22 cellular contexts compared by ENCODE assay signal in the genomic region with DNA sequence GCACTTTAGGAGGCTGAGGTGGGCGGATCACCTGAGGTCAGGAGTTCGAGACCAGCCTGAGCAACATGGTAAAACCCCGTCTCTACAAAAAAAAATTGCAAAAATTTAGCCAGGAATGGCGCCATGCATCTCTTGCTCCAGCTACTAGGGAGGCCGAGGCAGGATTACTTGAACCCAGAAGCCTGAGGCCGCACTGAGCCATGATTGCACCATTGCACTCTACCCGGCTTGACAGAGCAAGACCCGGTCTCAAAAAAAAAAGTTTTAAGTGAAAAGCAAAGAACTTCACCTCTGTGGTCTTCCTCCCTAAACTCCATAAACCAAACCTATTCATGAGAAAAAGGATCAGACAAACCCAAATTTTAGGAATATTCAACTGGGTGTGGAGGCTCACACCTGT. TPM values are rescaled to one million over a fixed set of nuclear protein-coding genes. Genes with fewer than 3 reads are reported as not detected.
"Had no signal": no experiment of that assay in that cellular context is flagged by ENCODE, and none has a peak within 500 bp of the region (broad histone marks: within the 10 kb centered on the region; RNA-seq: fewer than 3 reads in every experiment).

No MANE protein-coding gene starts in this region.

- H3K27me3 Mint-ChIP-seq: naive thymus-derived CD8-positive, alpha-beta T cell; type B pancreatic cell had no signal

- H3K4me3 ChIP-seq: dorsolateral prefrontal cortex, heart left ventricle, right atrium auricular region, sigmoid colon, skin epidermis, suprapubic skin, thyroid gland had no signal

- H3K9me3 Mint-ChIP-seq: naive thymus-derived CD8-positive, alpha-beta T cell; type B pancreatic cell had no signal

- DNase-seq: cortex of kidney; effector CD8-positive, alpha-beta T cell; heart left ventricle; hippocampal formation; kidney glomerular epithelial cell; mesendoderm; naive thymus-derived CD8-positive, alpha-beta T cell; sigmoid colon; stimulated activated CD4-positive, alpha-beta T cell treated with anti-CD3 and anti-CD28 coated beads, Interleukin-12 subunit alpha, Interleukin-12 subunit beta, amount 100 ng/mL, for 4 hours; stimulated activated naive CD8-positive, alpha-beta T cell treated with anti-CD3 and anti-CD28 coated beads, Interleukin-15, Interleukin-2, amounts not matched to agents 100 U/mL and 50 U/mL, for 24 hours; thyroid gland had no signal

- H3K4me3 Mint-ChIP-seq: naive thymus-derived CD8-positive, alpha-beta T cell; type B pancreatic cell had no signal

- H3K9me3 ChIP-seq: heart left ventricle, right atrium auricular region, sigmoid colon, suprapubic skin, thyroid gland had no signal

- ATAC-seq: esophagus mucosa; heart left ventricle; naive thymus-derived CD8-positive, alpha-beta T cell; stimulated activated naive CD8-positive, alpha-beta T cell treated with anti-CD3 and anti-CD28 coated beads, Interleukin-15, Interleukin-2, amounts not matched to agents 100 U/mL and 50 U/mL, for 24 hours had no signal

- H3K27me3 ChIP-seq: dorsolateral prefrontal cortex, heart left ventricle, right atrium auricular region, sigmoid colon, suprapubic skin, thyroid gland had no signal

- H3K27ac ChIP-seq: heart left ventricle, right atrium auricular region, sigmoid colon, skin epidermis, suprapubic skin had no signal

- H3K27ac Mint-ChIP-seq: type B pancreatic cell had no signal

RNA-seq across cellular contexts. Expression of a gene that starts 26.5 kb away (rescaled TPM):
- total RNA-seq: fibroblast of lung, frontal cortex, glomerular endothelial cell, heart left ventricle, lung microvascular endothelial cell, osteocyte, right atrium auricular region, sigmoid colon, suprapubic skin, thyroid gland had no signal

RNA-seq across cellular contexts. Expression of a gene that starts 34.2 kb away (rescaled TPM):
- total RNA-seq: frontal cortex had no signal
